ENCODE assay signal across 1 cellular context in genomic region chr4:37951465-37952352, GRCh38.
A peak's percentile ranks its signal among the peaks of the same experiment; 100 is the strongest.
TF ChIP-seq lines count a peak whose summit lies in the region.

No MANE protein-coding gene starts in this region.

TF ChIP-seq in HepG2, 621 proteins besides CTCF, POLR2A, EP300 and RAD21 (continued from another document and continues in another):
- TF ChIP-seq USF2 (IDR thresholded peaks at IDR 0.05; ENCODE audit: low read depth, low read length) (no peak; the same call in 1 of the 2 replicates), USF2 (CRISPR knock-in tag; IDR thresholded peaks at IDR 0.05; ENCODE audit: borderline replicate concordance) (peak; percentile 71; the same call in 1 of the 2 replicates), SSRP1 (CRISPR knock-in tag; IDR thresholded peaks at IDR 0.05) (0 out of 2 replicates have a peak, but pooled peaks have one; percentile 60), ZMYM3 (CRISPR knock-in tag; IDR thresholded peaks at IDR 0.05) (0 out of 2 replicates have a peak, but pooled peaks have one; percentile 6), SETDB1 (CRISPR knock-in tag; IDR thresholded peaks at IDR 0.05; ENCODE audit: borderline replicate concordance) (no peak), PAXIP1 (CRISPR knock-in tag; conservative IDR thresholded peaks at IDR 0.05) (peak; percentile 66), ZBTB2 (CRISPR knock-in tag; IDR thresholded peaks at IDR 0.05; ENCODE audit: low read depth) (no peak), ZNF136 (CRISPR knock-in tag; IDR thresholded peaks at IDR 0.05; ENCODE audit: low read depth) (no peak), ZFX (CRISPR knock-in tag; IDR thresholded peaks at IDR 0.05; ENCODE audit: low read depth) (0 out of 2 replicates have a peak, but pooled peaks have one; percentile 24), HHEX (CRISPR knock-in tag; IDR thresholded peaks at IDR 0.05) (peak; percentile 80), ARID5B (CRISPR knock-in tag; IDR thresholded peaks at IDR 0.05) (peak; percentile 45), ZNF609 (CRISPR knock-in tag; IDR thresholded peaks at IDR 0.05; ENCODE audit: borderline replicate concordance) (peak; percentile 92), TARDBP (CRISPR knock-in tag; IDR thresholded peaks at IDR 0.05) (0 out of 2 replicates have a peak, but pooled peaks have one; percentile 26), ZNF337 (CRISPR knock-in tag; IDR thresholded peaks at IDR 0.05; ENCODE audit: borderline replicate concordance, low read depth) (no peak), RARA (CRISPR knock-in tag; IDR thresholded peaks at IDR 0.05) (peak; percentile 65), GFI1 (CRISPR knock-in tag; IDR thresholded peaks at IDR 0.05; ENCODE audit: borderline replicate concordance) (peak; percentile 66; the same call in 1 of the 2 replicates), NFIC (IDR thresholded peaks at IDR 0.05; ENCODE audit: low read length) (peak; percentile 43; the same call in 1 of the 2 replicates), ELF1 (CRISPR knock-in tag; IDR thresholded peaks at IDR 0.05) (0 out of 2 replicates have a peak, but pooled peaks have one; percentile 21), ZNF292 (CRISPR knock-in tag; IDR thresholded peaks at IDR 0.05; ENCODE audit: borderline replicate concordance, low read depth) (no peak), SKIL (CRISPR knock-in tag; IDR thresholded peaks at IDR 0.05; ENCODE audit: borderline replicate concordance) (peak; percentile 23; the same call in 1 of the 2 replicates), NR2F2 (IDR thresholded peaks at IDR 0.05; ENCODE audit: borderline replicate concordance, low read depth) (peak; percentile 94), GLMP (CRISPR knock-in tag; IDR thresholded peaks at IDR 0.05; ENCODE audit: borderline replicate concordance) (no peak), RFX5 (IDR thresholded peaks at IDR 0.05; ENCODE audit: low read depth, low read length) (no peak), RXRB (CRISPR knock-in tag; IDR thresholded peaks at IDR 0.05; ENCODE audit: borderline replicate concordance) (peak; percentile 41; the same call in 1 of the 2 replicates), SALL1 (CRISPR knock-in tag; IDR thresholded peaks at IDR 0.05) (peak; percentile 59; the same call in 1 of the 2 replicates), MED1 (CRISPR knock-in tag; IDR thresholded peaks at IDR 0.05) (0 out of 2 replicates have a peak, but pooled peaks have one; percentile 26), FOXA3 (CRISPR knock-in tag; IDR thresholded peaks at IDR 0.05) (0 out of 2 replicates have a peak, but pooled peaks have one; percentile 26), ETV6 (CRISPR knock-in tag; conservative IDR thresholded peaks at IDR 0.05) (no peak), SOX5 (CRISPR knock-in tag; IDR thresholded peaks at IDR 0.05; ENCODE audit: borderline replicate concordance) (peak; percentile 27; the same call in 1 of the 2 replicates), ATF1 (CRISPR knock-in tag; IDR thresholded peaks at IDR 0.05) (peak; percentile 58), TCF7 (IDR thresholded peaks at IDR 0.05; ENCODE audit: low read depth) (peak; percentile 80), ZNF33B (CRISPR knock-in tag; IDR thresholded peaks at IDR 0.05) (no peak), KDM6A (CRISPR knock-in tag; IDR thresholded peaks at IDR 0.05; ENCODE audit: low read depth) (0 out of 2 replicates have a peak, but pooled peaks have one; percentile 19), TIGD3 (CRISPR knock-in tag; IDR thresholded peaks at IDR 0.05; ENCODE audit: borderline replicate concordance) (no peak), NCOA2 (CRISPR knock-in tag; IDR thresholded peaks at IDR 0.05) (peak; percentile 21; the same call in 1 of the 2 replicates), ELF3 (CRISPR knock-in tag; IDR thresholded peaks at IDR 0.05) (0 out of 2 replicates have a peak, but pooled peaks have one; percentile 25), SIX1 (CRISPR knock-in tag; IDR thresholded peaks at IDR 0.05; ENCODE audit: borderline replicate concordance) (0 out of 2 replicates have a peak, but pooled peaks have one; percentile 19), HDAC1 (CRISPR knock-in tag; IDR thresholded peaks at IDR 0.05) (peak; percentile 54; the same call in 1 of the 2 replicates)
